In genomic region chr3:43106293-43106628, GRCh38 we compare ENCODE assay signal across 8 cellular contexts. TPM values are rescaled to one million over a fixed set of nuclear protein-coding genes. Genes with fewer than 3 reads are reported as not detected.
DNase-seq lines count a peak whose midpoint lies in the region; ATAC-seq, FAIRE-seq and TF ChIP-seq lines count a peak whose summit lies in the region.

No MANE protein-coding gene starts in this region.

- TF ChIP-seq CTCF in AG09309 (IDR thresholded peaks at IDR 0.05; ENCODE audit: control insufficient read depth, insufficient read depth, low read depth, low read length, missing control alignments), result no peak
- TF ChIP-seq CTCF in dorsolateral prefrontal cortex (IDR thresholded peaks at IDR 0.05 in 54 of 56, conservative IDR thresholded peaks at IDR 0.05 in 2 of 56; ENCODE audit: low read depth in 1 of 56, partially characterized antibody in 56 of 56), result peak in 8 of 56 donors; percentile 0 to 22 (median 6)

- no peak for DNase-seq in AG09309 (ENCODE audit: low read depth)
- peak; percentile 58 for DNase-seq in HuH-7.5 (ENCODE audit: low spot score)
- DNase-seq in dorsolateral prefrontal cortex, result no peak
- no peak for DNase-seq in naive thymus-derived CD4-positive, alpha-beta T cell
- no peak for DNase-seq in NCI-H2029 (lab: John Stamatoyannopoulos, UW)
- no peak for DNase-seq in RCC 7860 (ENCODE audit: low spot score)
- DNase-seq in SHP77 treated with DMSO at 0.1 percent for 48 hours (lab: John Stamatoyannopoulos, UW), result no peak

- H3K4me1 ChIP-seq in naive thymus-derived CD4-positive, alpha-beta T cell (ENCODE audit: control insufficient read depth in 2 of 2, insufficient read depth in 2 of 2, low read length in 2 of 2), result peaks cover 9 to 18% of the 10 kb centered on the region in 2 donors

- H3K9me3 Mint-ChIP-seq in naive thymus-derived CD4-positive, alpha-beta T cell, result peaks cover 0 to 1% (median 0%) of the 10 kb centered on the region in 11 donors

- H3K27ac Mint-ChIP-seq in naive thymus-derived CD4-positive, alpha-beta T cell, result peak overlapping the region in 7 of 9 donors; percentile 65 to 91 (median 72)

- POLR2A ChIA-PET in naive thymus-derived CD4-positive, alpha-beta T cell (lab: Charles Lee), result no interaction called here

- peaks cover 0 to 9% (median 0%) of the 10 kb centered on the region in 5 donors for H3K27me3 Mint-ChIP-seq in naive thymus-derived CD4-positive, alpha-beta T cell

- peak overlapping the region; percentile 70 to 87 (median 84) for H3K4me3 Mint-ChIP-seq in naive thymus-derived CD4-positive, alpha-beta T cell

- no peak for ATAC-seq in naive thymus-derived CD4-positive, alpha-beta T cell
- ATAC-seq in GM18873 (IDR thresholded peaks at IDR 0.05; ENCODE audit: low FRiP score, unreplicated experiment), result no peak

- H3K36me3 Mint-ChIP-seq in naive thymus-derived CD4-positive, alpha-beta T cell, result no peaks in the 10 kb centered on the region

- no peaks in the 10 kb centered on the region for H3K9me3 ChIP-seq in naive thymus-derived CD4-positive, alpha-beta T cell (ENCODE audit: control insufficient read depth in 2 of 3, low read length in 3 of 3)

- intact Hi-C loops in dorsolateral prefrontal cortex (cut with DNase I), result no loop called here
- intact Hi-C loops in naive thymus-derived CD4-positive, alpha-beta T cell (cut with micrococcal nuclease), result loop anchor here (1.0 to 10.0 kb wide), 13 partner anchors 56 to 1144 kb away; partner anchors contain the start of genes ABHD5 (in 2 of the 2), ANO10 (in 1 of the 2), NKTR (in 1 of the 2) and SNRK (in 1 of the 2)

- peaks cover 0 to 2% (median 0%) of the 10 kb centered on the region in 3 experiments for H3K36me3 ChIP-seq in naive thymus-derived CD4-positive, alpha-beta T cell (ENCODE audit: control insufficient read depth in 2 of 3, insufficient read depth in 3 of 3, low read length in 3 of 3)

- peak overlapping the region; percentile 1 for H3K4me3 ChIP-seq in AG09309 (ENCODE audit: control insufficient read depth, low read depth, low read length)
- H3K4me3 ChIP-seq in dorsolateral prefrontal cortex, result peak overlapping the region; percentile 47 to 99 (median 93)
- H3K4me3 ChIP-seq in naive thymus-derived CD4-positive, alpha-beta T cell (ENCODE audit: low read length), result peak overlapping the region; percentile 67

- CTCF ChIA-PET in naive thymus-derived CD4-positive, alpha-beta T cell (lab: Charles Lee), result no interaction called here

- FAIRE-seq in RCC 7860 (lab: Jason Lieb, UNC), result no peak

- peak overlapping the region in 22 of 59 donors; percentile 4 to 88 (median 46) for H3K27ac ChIP-seq in dorsolateral prefrontal cortex
- peak overlapping the region; percentile 76 for H3K27ac ChIP-seq in naive thymus-derived CD4-positive, alpha-beta T cell (ENCODE audit: low read depth, low read length)

- H3K27me3 ChIP-seq in dorsolateral prefrontal cortex, result no peaks in the 10 kb centered on the region
- no peaks in the 10 kb centered on the region for H3K27me3 ChIP-seq in naive thymus-derived CD4-positive, alpha-beta T cell (ENCODE audit: control insufficient read depth in 2 of 2, insufficient read depth in 2 of 2, low read length in 2 of 2)

- peaks cover 11 to 33% (median 19%) of the 10 kb centered on the region in 7 donors for H3K4me1 Mint-ChIP-seq in naive thymus-derived CD4-positive, alpha-beta T cell

RNA-seq across cellular contexts. Expression of gene POMGNT2, which starts 0.4 kb away (rescaled TPM):
- total RNA-seq in dorsolateral prefrontal cortex, result 10 to 100 TPM; 21.9 to 62.0 (median 41.4) TPM
- 1 to 10 TPM; 3.5 to 7.9 (median 6.2) TPM for total RNA-seq in naive thymus-derived CD4-positive, alpha-beta T cell
- polyA plus RNA-seq in naive thymus-derived CD4-positive, alpha-beta T cell, result 10 to 100 TPM in 1 of 2 donors, 1 to 10 TPM in 1; 8.7 to 11.0 TPM

Comparison
In these comparisons a context has a peak if more than half of its experiments do, and no peak if none do; other contexts are left out.
1. H3K4me3 ChIP-seq: peak in every context shown above with its lines; median percentile 93 in dorsolateral prefrontal cortex; 67 in naive thymus-derived CD4-positive, alpha-beta T cell; 1 in AG09309.
2. intact Hi-C loops: an anchor here in naive thymus-derived CD4-positive, alpha-beta T cell (1.0 to 10.0 kb wide); none called in dorsolateral prefrontal cortex.